Comparison of ENCODE assay signal across 1 cellular context in genomic region chr10:99619090-99619800, GRCh38.
TF ChIP-seq lines count a peak whose summit lies in the region.

No MANE protein-coding gene starts in this region.

TF ChIP-seq in SK-N-SH treated with all-trans-retinoic acid at 6 μM for 48 hours, 23 proteins besides CTCF, POLR2A, EP300 and RAD21 (continued from another document):
- no peak for TF ChIP-seq TSHZ2 (CRISPR knock-in tag; IDR thresholded peaks at IDR 0.05)
- no peak for TF ChIP-seq RARB (CRISPR knock-in tag; IDR thresholded peaks at IDR 0.05)
- TF ChIP-seq OSR1 (CRISPR knock-in tag; IDR thresholded peaks at IDR 0.05) = no peak
- TF ChIP-seq ARNTL (CRISPR knock-in tag; IDR thresholded peaks at IDR 0.05; ENCODE audit: borderline replicate concordance, low read depth) = no peak
- no peak for TF ChIP-seq ZC3H10 (CRISPR knock-in tag; IDR thresholded peaks at IDR 0.05)
- TF ChIP-seq ISL1 (CRISPR knock-in tag; IDR thresholded peaks at IDR 0.05) = no peak
- TF ChIP-seq ZFP30 (CRISPR knock-in tag; IDR thresholded peaks at IDR 0.05) = no peak
- TF ChIP-seq BACH2 (CRISPR knock-in tag; IDR thresholded peaks at IDR 0.05; ENCODE audit: borderline replicate concordance) = no peak
- no peak for TF ChIP-seq ESRRG (CRISPR knock-in tag; IDR thresholded peaks at IDR 0.05)
